In genomic region chr9:68768619-68769018, GRCh38 we compare ENCODE assay signal across 9 cellular contexts.
"Had no signal": no experiment of that assay in that cellular context is flagged by ENCODE, and none has a peak within 500 bp of the region (broad histone marks: within the 10 kb centered on the region; RNA-seq: fewer than 3 reads in every experiment).

No MANE protein-coding gene starts in this region.

- H3K27ac Mint-ChIP-seq: GM23338, H9, IgD-negative memory B cell had no signal

- DNase-seq: H9, HCEC 1CT, KG1 had no signal

- H3K4me2 ChIP-seq: GM23338 had no signal

- FAIRE-seq: H1, H54, HepG2 had no signal

- ATAC-seq: GM23338, HepG2 had no signal

- H3K4me3 Mint-ChIP-seq: GM23338, H9, IgD-negative memory B cell had no signal

- H3K9me3 Mint-ChIP-seq: GM23338, H9, IgD-negative memory B cell had no signal

- H3K4me1 Mint-ChIP-seq: H9 had no signal

- H2AFZ ChIP-seq: GM23338 had no signal

- H3K27me3 Mint-ChIP-seq: IgD-negative memory B cell had no signal

- H3K4me3 ChIP-seq: GM23338 had no signal

- H3K27ac ChIP-seq: HL-60 had no signal
